In the genomic region with DNA sequence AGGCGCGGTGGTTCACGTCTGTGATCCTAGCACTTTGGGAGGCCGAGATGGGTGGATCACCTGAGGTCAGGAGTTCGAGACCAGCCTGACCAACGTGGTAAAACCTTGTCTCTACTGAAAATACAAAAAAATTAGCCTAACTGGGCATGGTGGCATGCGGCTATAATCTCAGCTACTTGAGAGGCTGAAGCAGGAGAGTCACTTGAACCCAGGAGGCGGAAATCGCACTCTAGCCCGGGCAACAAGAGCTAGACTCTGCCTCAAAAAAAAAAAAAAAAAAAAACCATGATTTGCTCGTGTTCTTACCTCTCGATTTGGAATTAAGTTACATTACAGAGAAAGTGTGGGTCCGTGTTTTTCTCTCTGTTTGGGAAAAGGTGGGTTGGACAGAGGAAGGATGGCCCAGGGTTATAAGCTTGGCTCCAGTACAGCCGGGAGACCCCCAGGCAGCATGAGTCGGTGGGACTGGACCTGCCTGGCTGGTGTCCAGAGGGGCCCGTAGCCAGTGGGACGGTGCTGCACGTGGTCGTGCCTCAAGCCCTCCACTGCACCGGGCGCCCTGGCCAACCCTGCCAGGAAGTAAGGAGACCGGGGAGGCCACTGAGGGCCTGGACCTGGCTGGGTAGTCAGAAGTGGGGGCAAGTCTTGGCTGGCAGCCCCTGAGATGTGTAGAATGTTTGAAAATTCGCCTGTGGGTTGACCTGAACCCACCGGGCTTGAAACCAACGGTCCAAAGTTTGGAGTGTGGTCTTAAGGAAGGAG, we compare ENCODE assay signal across 16 cellular contexts. TPM values are rescaled to one million over a fixed set of nuclear protein-coding genes. Genes with fewer than 3 reads are reported as not detected.
DNase-seq lines count a peak whose midpoint lies in the region; FAIRE-seq and TF ChIP-seq lines count a peak whose summit lies in the region.
"Had no signal": no experiment of that assay in that cellular context is flagged by ENCODE, and none has a peak within 500 bp of the region (broad histone marks: within the 10 kb centered on the region; RNA-seq: fewer than 3 reads in every experiment).

No MANE protein-coding gene starts in this region.

- no peak overlapping the region for H2AFZ ChIP-seq in trophoblast cell (ENCODE audit: insufficient read depth, low read length, poor library complexity)

- H3K27me3 ChIP-seq in BLaER1 treated with 17β-estradiol and CSF1 and Interleukin-3, amounts not matched to agents 10 nM and 100 nM, result peaks cover 17 to 23% (median 18%) of the 10 kb centered on the region in 11 experiments
- peaks cover 13% of the 10 kb centered on the region for H3K27me3 ChIP-seq in trophoblast cell (ENCODE audit: insufficient read depth, low read length)

- H3K79me1 ChIP-seq in trophoblast cell (ENCODE audit: low read length), result peaks cover 6% of the 10 kb centered on the region

- peak overlapping the region in 3 of 6 donors; percentile 12 to 68 (median 67) for H3K27ac Mint-ChIP-seq in immature natural killer cell
- H3K27ac Mint-ChIP-seq: dendritic cell treated with granulocyte-macrophage colony-stimulating factor and Interleukin-4, amounts not matched to agents 40 ng/mL and 50 ng/mL, for 4 days had no signal

- H4K8ac ChIP-seq in trophoblast cell (ENCODE audit: low read depth, low read length), result no peak overlapping the region

- no CpG with 5 or more reads among the region's 25 CpGs for WGBS in trophoblast cell (ENCODE audit: extremely low coverage, insufficient coverage, insufficient read length)

- H3K36me3 ChIP-seq in BLaER1 treated with 17β-estradiol and CSF1 and Interleukin-3, amounts not matched to agents 10 nM and 100 nM, result peaks cover 34 to 46% (median 44%) of the 10 kb centered on the region in 11 experiments
- peaks cover 34 to 35% of the 10 kb centered on the region in 2 experiments for H3K36me3 ChIP-seq in trophoblast cell (ENCODE audit: control insufficient read depth in 1 of 2, insufficient read depth in 2 of 2, low read length in 2 of 2)

- H3K9ac ChIP-seq in BLaER1 treated with 17β-estradiol and CSF1 and Interleukin-3, amounts not matched to agents 10 nM and 100 nM, result peak overlapping the region; percentile 41 to 100 (median 99); a peak in 13 of 22 replicates
- H3K9ac ChIP-seq in trophoblast cell (ENCODE audit: low read length), result no peak overlapping the region

- H2BK12ac ChIP-seq in trophoblast cell (ENCODE audit: low read length), result no peak overlapping the region

- peaks cover 62 to 97% (median 90%) of the 10 kb centered on the region in 11 experiments for H4K20me1 ChIP-seq in BLaER1 treated with 17β-estradiol and CSF1 and Interleukin-3, amounts not matched to agents 10 nM and 100 nM

- H3K27me3 Mint-ChIP-seq in immature natural killer cell (ENCODE audit: low read depth in 3 of 3), result peaks cover 9 to 25% (median 13%) of the 10 kb centered on the region in 3 donors

- FAIRE-seq in GM12891 (lab: Jason Lieb, UNC), result no peak

- H2AK5ac ChIP-seq in trophoblast cell (ENCODE audit: low read length), result no peak overlapping the region

- no peak overlapping the region for H3K27ac ChIP-seq in BLaER1 treated with 17β-estradiol and CSF1 and Interleukin-3, amounts not matched to agents 10 nM and 100 nM
- H3K27ac ChIP-seq in VCaP (peak overlapping the region; percentile 89), trophoblast cell (ENCODE audit: low read depth, low read length) (no peak overlapping the region)
- H3K27ac ChIP-seq: left lung had no signal

- DNase-seq in GM12891 (ENCODE audit: insufficient read length, low spot score) (no peak), immature natural killer cell (no peak), NCI-H1436 treated with DMSO at 0.1 percent for 48 hours (lab: John Stamatoyannopoulos, UW) (no peak), NCI-H345 (lab: John Stamatoyannopoulos, UW) (no peak), trophoblast cell (no peak)
- DNase-seq in stimulated activated naive CD4-positive, alpha-beta T cell treated with Interleukin-2 at 50 U/mL for 16 hours (lab: John Stamatoyannopoulos, UW), result no peak
- DNase-seq: anterior cingulate cortex; GDM1; Karpas-422; NCI-H1930; stimulated activated CD4-positive, alpha-beta T cell treated with anti-CD3 and anti-CD28 coated beads, Interleukin-4, amount 100 ng/mL, for 4 hours had no signal

- H3K79me2 ChIP-seq in trophoblast cell (ENCODE audit: control insufficient read depth, insufficient read depth, low read length, poor library complexity), result peaks cover 14% of the 10 kb centered on the region

- H3K4me2 ChIP-seq in BLaER1 treated with 17β-estradiol and CSF1 and Interleukin-3, amounts not matched to agents 10 nM and 100 nM, result peak overlapping the region in 7 of 11 experiments; percentile 95 to 99 (median 98); a peak in 9 of 22 replicates
- H3K4me2 ChIP-seq in trophoblast cell (ENCODE audit: low read length), result no peak overlapping the region

- H3K4me3 ChIP-seq in BLaER1 treated with 17β-estradiol and CSF1 and Interleukin-3, amounts not matched to agents 10 nM and 100 nM, result no peak overlapping the region
- no peak overlapping the region for H3K4me3 ChIP-seq in trophoblast cell (ENCODE audit: low read depth, low read length)
- H3K4me3 ChIP-seq: left lung had no signal

- H3K36me3 Mint-ChIP-seq in immature natural killer cell, result peaks cover 0 to 11% (median 0%) of the 10 kb centered on the region in 3 donors

- peaks cover 56 to 85% (median 72%) of the 10 kb centered on the region in 10 experiments for H3K4me1 ChIP-seq in BLaER1 treated with 17β-estradiol and CSF1 and Interleukin-3, amounts not matched to agents 10 nM and 100 nM
- H3K4me1 ChIP-seq in trophoblast cell (ENCODE audit: control insufficient read depth in 1 of 2, insufficient read depth in 2 of 2, low read length in 2 of 2), result peaks cover 12 to 21% of the 10 kb centered on the region in 2 experiments

- TF ChIP-seq CTCF in VCaP (conservative IDR thresholded peaks at IDR 0.05), result no peak

- H2BK120ac ChIP-seq in trophoblast cell (ENCODE audit: insufficient read depth, low read length, poor library complexity), result no peak overlapping the region

- no peak overlapping the region for H3K4ac ChIP-seq in trophoblast cell (ENCODE audit: low read depth, low read length)

- peak; percentile 54 for TF ChIP-seq POLR2A in GM12891 (IDR thresholded peaks at IDR 0.05; ENCODE audit: low read depth, low read length)

- H3K4me1 Mint-ChIP-seq in immature natural killer cell, result peaks cover 22 to 47% of the 10 kb centered on the region in 2 donors

- no peak overlapping the region for H3K23ac ChIP-seq in trophoblast cell (ENCODE audit: low read length)

- no peaks in the 10 kb centered on the region for H3K9me3 ChIP-seq in BLaER1 treated with 17β-estradiol and CSF1 and Interleukin-3, amounts not matched to agents 10 nM and 100 nM (replicated peaks in 1 of 11)
- no peaks in the 10 kb centered on the region for H3K9me3 ChIP-seq in trophoblast cell (ENCODE audit: insufficient read depth, low read depth, low read length)
- H3K9me3 ChIP-seq: left lung had no signal

- H2BK5ac ChIP-seq in trophoblast cell (ENCODE audit: low read depth, low read length, poor library complexity), result no peak overlapping the region

- H3K14ac ChIP-seq in trophoblast cell (ENCODE audit: low read length), result no peak overlapping the region

- H4K12ac ChIP-seq in trophoblast cell (ENCODE audit: low read depth, low read length), result no peak overlapping the region

- H3K18ac ChIP-seq in trophoblast cell (ENCODE audit: low read length), result no peak overlapping the region

- H3K4me3 Mint-ChIP-seq in immature natural killer cell, result peak overlapping the region in 3 of 5 donors; percentile 14 to 96 (median 36)
- H3K4me3 Mint-ChIP-seq: dendritic cell treated with granulocyte-macrophage colony-stimulating factor and Interleukin-4, amounts not matched to agents 40 ng/mL and 50 ng/mL, for 4 days had no signal

- no peaks in the 10 kb centered on the region for H3K9me3 Mint-ChIP-seq in immature natural killer cell
- H3K9me3 Mint-ChIP-seq: dendritic cell treated with granulocyte-macrophage colony-stimulating factor and Interleukin-4, amounts not matched to agents 40 ng/mL and 50 ng/mL, for 4 days; stimulated activated memory B cell treated with anti-CD40 and anti-IgM and Interleukin-4, amounts not matched to agents 10 μg/mL and 1 μg/mL and 100 μg/mL, for 72 hours had no signal

- no peak overlapping the region for H4K91ac ChIP-seq in trophoblast cell (ENCODE audit: low read depth, low read length)

TF ChIP-seq in GM12891, 5 proteins besides CTCF, POLR2A, EP300 and RAD21:
- no peak for TF ChIP-seq PAX5 (IDR thresholded peaks at IDR 0.05; ENCODE audit: insufficient read depth, low read length, severe bottlenecking)
- no peak; the same call in 1 of the 2 replicates for TF ChIP-seq POLR2AphosphoS5 (IDR thresholded peaks at IDR 0.05; ENCODE audit: low read depth, low read length)
- no peak for TF ChIP-seq TAF1 (IDR thresholded peaks at IDR 0.05; ENCODE audit: low read depth, low read length)
- no peak for TF ChIP-seq SPI1 (IDR thresholded peaks at IDR 0.05; ENCODE audit: low read depth, low read length)
- TF ChIP-seq POU2F2 (IDR thresholded peaks at IDR 0.05; ENCODE audit: low read depth, low read length), result no peak

RNA-seq across cellular contexts. Expression of gene RPS15, which starts 3.7 kb away (rescaled TPM):
- polyA plus RNA-seq in GM12891 (2012; ENCODE audit: low read depth, missing spikeins), result 3,343 TPM
- 1,000 to 10,000 TPM; 1,383 to 2,244 (median 1,622) TPM for polyA plus RNA-seq in immature natural killer cell
- polyA plus RNA-seq in trophoblast cell (2013), result 1,862 and 1,936 TPM in 2 replicates

RNA-seq across cellular contexts. Expression of gene APC2, which starts 8.1 kb away (rescaled TPM):
- polyA plus RNA-seq in GM12891 (2012; ENCODE audit: low read depth, missing spikeins), result 0.14 TPM
- under 1 TPM in 1 of 3 donors, not detected in 2; 0.06 TPM for polyA plus RNA-seq in immature natural killer cell
- 0.18 and 0.40 TPM in 2 replicates for polyA plus RNA-seq in trophoblast cell (2013)

RNA-seq across cellular contexts. Expression of gene DAZAP1, which starts 34.5 kb away (rescaled TPM):
- polyA plus RNA-seq in GM12891 (2012; ENCODE audit: low read depth, missing spikeins), result 73.3 TPM
- 10 to 100 TPM in 1 of 3 donors, 1 to 10 TPM in 2; 4.3 to 10.3 (median 8.0) TPM for polyA plus RNA-seq in immature natural killer cell
- polyA plus RNA-seq in trophoblast cell (2013), result 126 and 130 TPM in 2 replicates

RNA-seq across cellular contexts. Expression of gene C19orf25, which starts 37.2 kb away (rescaled TPM):
- polyA plus RNA-seq in GM12891 (2012; ENCODE audit: low read depth, missing spikeins), result 18.0 TPM
- 10 to 100 TPM; 57.4 to 61.6 (median 61.2) TPM for polyA plus RNA-seq in immature natural killer cell
- polyA plus RNA-seq in trophoblast cell (2013), result 20.9 and 21.6 TPM in 2 replicates

RNA-seq across cellular contexts. Expression of gene GAMT, which starts 40.5 kb away (rescaled TPM):
- polyA plus RNA-seq in GM12891 (2012; ENCODE audit: low read depth, missing spikeins), result 28.0 TPM
- 10 to 100 TPM in 2 of 3 donors, 1 to 10 TPM in 1; 7.9 to 16.5 (median 10.5) TPM for polyA plus RNA-seq in immature natural killer cell
- polyA plus RNA-seq in trophoblast cell (2013), result 20.3 and 20.6 TPM in 2 replicates
